8 cellular contexts compared by ENCODE assay signal in genomic region chr6:81753709-81754678, GRCh38. TPM values are rescaled to one million over a fixed set of nuclear protein-coding genes. Genes with fewer than 3 reads are reported as not detected.
DNase-seq lines count a peak whose midpoint lies in the region; ATAC-seq and TF ChIP-seq lines count a peak whose summit lies in the region.

No MANE protein-coding gene starts in this region.

- intact Hi-C loops in right lobe of liver (cut with DNase I) = no loop called here

- no peak for TF ChIP-seq POLR2A in right lobe of liver (IDR thresholded peaks at IDR 0.05)

- H3K27ac ChIP-seq in right lobe of liver = peak overlapping the region; percentile 97 to 100 (median 99)

- no peaks in the 10 kb centered on the region for H3K36me3 ChIP-seq in right lobe of liver

- WGBS in right lobe of liver (ENCODE audit: insufficient coverage, low coverage, low lambda C conversion rate, missing lambda C conversion rate) = 32% methylated on average over 25 of the region's 46 CpGs

- peak; percentile 75 for DNase-seq in NCI-H345 treated with DMSO at 0.1 percent for 48 hours (lab: John Stamatoyannopoulos, UW; ENCODE audit: unreplicated experiment)
- peak; percentile 78 to 84 for DNase-seq in activated CD4-positive, alpha-beta T cell treated with anti-CD3 and anti-CD28 coated beads, Interleukin-2, amount 50 U/mL, for 24 hours (ENCODE audit: low read depth in 1 of 2, low spot score in 1 of 2)
- DNase-seq in dedifferentiated amniotic fluid mesenchymal stem cell (ENCODE audit: extremely low spot score) = peak; percentile 52
- peak; percentile 89 to 91 (median 89) for DNase-seq in right lobe of liver
- peak; percentile 89 for DNase-seq in stimulated activated CD4-positive, alpha-beta T cell treated with anti-CD3 and anti-CD28 coated beads, Interleukin-4, amount 100 ng/mL, for 24 hours
- DNase-seq in NCI-H1105 (lab: John Stamatoyannopoulos, UW) = no peak

- no peaks in the 10 kb centered on the region for H3K27me3 ChIP-seq in right lobe of liver

- peak overlapping the region; percentile 72 to 79 (median 76) for H3K4me3 ChIP-seq in right lobe of liver

- H3K9me3 ChIP-seq in right lobe of liver = no peaks in the 10 kb centered on the region

- H3K4me1 ChIP-seq in right lobe of liver = peaks cover 0 to 9% (median 0%) of the 10 kb centered on the region in 4 donors

- peak; percentile 44 for ATAC-seq in GM18508 (IDR thresholded peaks at IDR 0.05; ENCODE audit: insufficient read depth, unreplicated experiment)
- peak; percentile 39 for ATAC-seq in HG02938 (IDR thresholded peaks at IDR 0.05; ENCODE audit: unreplicated experiment)
- ATAC-seq in right lobe of liver = peak; percentile 54 to 72 (median 64)

- peak; percentile 67 to 86 (median 76) for TF ChIP-seq CTCF in right lobe of liver (IDR thresholded peaks at IDR 0.05)

RNA-seq across cellular contexts. Expression of gene TENT5A, which starts 1.5 kb away (rescaled TPM):
- 10 to 100 TPM in 2 of 6 experiments, 1 to 10 TPM in 4; 7.7 to 16.9 (median 9.1) TPM for total RNA-seq in right lobe of liver
